Comparison of ENCODE assay signal across 13 cellular contexts in the genomic region with DNA sequence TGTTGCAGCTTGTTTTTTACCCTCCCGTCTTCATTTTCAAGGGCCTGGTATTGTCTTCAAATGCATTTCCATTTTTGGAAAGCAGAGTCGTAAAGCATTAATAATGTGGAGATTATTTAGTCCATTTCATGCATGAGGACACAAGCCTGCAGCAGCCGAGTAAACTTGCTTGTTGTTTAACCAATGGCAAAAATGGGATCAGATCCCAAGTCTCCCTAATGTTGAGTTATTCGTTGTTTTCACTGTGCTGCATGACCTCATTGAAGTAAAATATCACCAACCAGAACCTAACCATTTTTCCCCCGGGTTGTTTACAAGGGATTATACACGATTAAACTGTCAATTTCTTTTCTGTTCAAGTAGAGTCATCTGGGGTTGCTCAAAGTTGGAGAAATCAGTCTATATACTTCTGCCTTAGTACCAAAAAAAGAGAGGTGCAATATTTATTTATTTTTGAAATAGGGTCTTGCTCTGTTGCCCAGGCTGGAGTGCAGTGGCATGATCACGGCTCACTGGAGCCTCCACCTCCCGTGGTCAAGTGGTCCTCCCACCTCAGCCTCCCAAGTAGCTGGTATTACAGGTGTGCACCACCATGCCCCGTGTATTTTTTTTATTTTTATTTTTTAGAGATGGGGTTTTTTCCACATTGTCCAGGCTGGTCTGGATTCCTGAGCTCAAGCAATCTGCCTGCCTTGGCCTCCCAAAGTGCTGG. TPM values are rescaled to one million over a fixed set of nuclear protein-coding genes. Genes with fewer than 3 reads are reported as not detected.
DNase-seq lines count a peak whose midpoint lies in the region; ATAC-seq lines count a peak whose summit lies in the region.
"Had no signal": no experiment of that assay in that cellular context is flagged by ENCODE, and none has a peak within 500 bp of the region (broad histone marks: within the 10 kb centered on the region; RNA-seq: fewer than 3 reads in every experiment).

No MANE protein-coding gene starts in this region.

- H3K36me3 Mint-ChIP-seq in activated T-cell treated with anti-CD3 and anti-CD28 coated beads, Interleukin-2, amount 50 U/mL, for 72 hours (ENCODE audit: insufficient read depth in 2 of 2), result peaks cover 8 to 24% of the 10 kb centered on the region in 2 donors
- H3K36me3 Mint-ChIP-seq in stimulated activated effector memory CD8-positive, alpha-beta T cell treated with anti-CD3 and anti-CD28 coated beads, Interleukin-12 subunit alpha, Interleukin-12 subunit beta, amount 100 ng/mL, for 72 hours, result peaks cover 30% of the 10 kb centered on the region

- peaks cover 74% of the 10 kb centered on the region for H3K4me1 Mint-ChIP-seq in activated T-cell treated with anti-CD3 and anti-CD28 coated beads, Interleukin-2, amount 50 U/mL, for 72 hours (ENCODE audit: low read depth)
- peaks cover 67% of the 10 kb centered on the region for H3K4me1 Mint-ChIP-seq in stimulated activated effector memory CD8-positive, alpha-beta T cell treated with anti-CD3 and anti-CD28 coated beads, Interleukin-12 subunit alpha, Interleukin-12 subunit beta, amount 100 ng/mL, for 72 hours

- no peaks in the 10 kb centered on the region for H3K27me3 Mint-ChIP-seq in activated T-cell treated with anti-CD3 and anti-CD28 coated beads, Interleukin-2, amount 50 U/mL, for 72 hours (ENCODE audit: low read depth)

- ATAC-seq in activated T-cell treated with anti-CD3 and anti-CD28 coated beads, Interleukin-2, amount 50 U/mL, for 72 hours (replicated peaks in 1 of 2), result no peak
- ATAC-seq in stimulated activated effector memory CD8-positive, alpha-beta T cell treated with anti-CD3 and anti-CD28 coated beads, Interleukin-12 subunit alpha, Interleukin-12 subunit beta, amount 100 ng/mL, for 72 hours, result no peak

- DNase-seq in activated T-cell treated with anti-CD3 and anti-CD28 coated beads, Interleukin-2, amount 50 U/mL, for 72 hours, result no peak
- DNase-seq in activated T-cell treated with anti-CD3 and anti-CD28 coated beads, Interleukin-2, amount 50 U/mL, for 48 hours, result no peak
- peak; percentile 65 for DNase-seq in NCI-H2171 treated with DMSO at 0.1 percent for 48 hours (lab: John Stamatoyannopoulos, UW)
- peak; percentile 24 for DNase-seq in cerebellum (ENCODE audit: low spot score)
- DNase-seq in stimulated activated effector memory CD8-positive, alpha-beta T cell treated with anti-CD3 and anti-CD28 coated beads, Interleukin-12 subunit alpha, Interleukin-12 subunit beta, amount 100 ng/mL, for 72 hours (ENCODE audit: low spot score in 2 of 2), result no peak
- DNase-seq in NCI-H1436 (lab: John Stamatoyannopoulos, UW), result no peak
- no peak for DNase-seq in NCI-H345 treated with DMSO at 0.1 percent for 48 hours (lab: John Stamatoyannopoulos, UW; ENCODE audit: unreplicated experiment)
- DNase-seq in D341Med (ENCODE audit: low spot score), result no peak
- DNase-seq: activated effector memory CD4-positive, alpha-beta T cell treated with anti-CD3 and anti-CD28 coated beads, Interleukin-2, amount 50 U/mL, for 16 hours; central memory CD4-positive, alpha-beta T cell; stimulated activated CD4-positive, alpha-beta T cell treated with anti-CD3 and anti-CD28 coated beads, Interleukin-4, amount 100 ng/mL, for 24 hours; stomach had no signal

- H3K9me3 Mint-ChIP-seq in activated T-cell treated with anti-CD3 and anti-CD28 coated beads, Interleukin-2, amount 50 U/mL, for 72 hours, result no peaks in the 10 kb centered on the region
- no peaks in the 10 kb centered on the region for H3K9me3 Mint-ChIP-seq in stimulated activated effector memory CD8-positive, alpha-beta T cell treated with anti-CD3 and anti-CD28 coated beads, Interleukin-12 subunit alpha, Interleukin-12 subunit beta, amount 100 ng/mL, for 72 hours
- H3K9me3 Mint-ChIP-seq: mesothelial cell of epicardium had no signal

- H3K27ac Mint-ChIP-seq in activated T-cell treated with anti-CD3 and anti-CD28 coated beads, Interleukin-2, amount 50 U/mL, for 72 hours, result peak overlapping the region; percentile 60
- H3K27ac Mint-ChIP-seq in stimulated activated effector memory CD8-positive, alpha-beta T cell treated with anti-CD3 and anti-CD28 coated beads, Interleukin-12 subunit alpha, Interleukin-12 subunit beta, amount 100 ng/mL, for 72 hours, result peak overlapping the region; percentile 89

- peak overlapping the region; percentile 74 to 83 for H3K4me3 Mint-ChIP-seq in activated T-cell treated with anti-CD3 and anti-CD28 coated beads, Interleukin-2, amount 50 U/mL, for 72 hours
- H3K4me3 Mint-ChIP-seq in stimulated activated effector memory CD8-positive, alpha-beta T cell treated with anti-CD3 and anti-CD28 coated beads, Interleukin-12 subunit alpha, Interleukin-12 subunit beta, amount 100 ng/mL, for 72 hours, result peak overlapping the region; percentile 62

RNA-seq across cellular contexts. Expression of a gene that starts 12.4 kb away (rescaled TPM):
- 100 to 1,000 TPM; 185 to 224 TPM for total RNA-seq in activated T-cell treated with anti-CD3 and anti-CD28 coated beads, Interleukin-2, amount 50 U/mL, for 72 hours
- total RNA-seq in cerebellum, result 43.8 TPM

RNA-seq across cellular contexts. Expression of a gene that starts 30.7 kb away (rescaled TPM):
- 1 to 10 TPM; 5.9 to 8.7 TPM for total RNA-seq in activated T-cell treated with anti-CD3 and anti-CD28 coated beads, Interleukin-2, amount 50 U/mL, for 72 hours
- 2.8 TPM for total RNA-seq in cerebellum

RNA-seq across cellular contexts. Expression of a gene that starts 31.1 kb away (rescaled TPM):
- 10 to 100 TPM; 24.2 to 24.6 TPM for total RNA-seq in activated T-cell treated with anti-CD3 and anti-CD28 coated beads, Interleukin-2, amount 50 U/mL, for 72 hours
- total RNA-seq in cerebellum, result 12.4 TPM

Comparison
In these comparisons a context has a peak if more than half of its experiments do, and no peak if none do; other contexts are left out.
1. DNase-seq: peak in NCI-H2171 treated with DMSO at 0.1 percent for 48 hours (single experiment) and cerebellum (single experiment); none in activated T-cell treated with anti-CD3 and anti-CD28 coated beads, Interleukin-2, amount 50 U/mL, for 72 hours (0 of 2), activated T-cell treated with anti-CD3 and anti-CD28 coated beads, Interleukin-2, amount 50 U/mL, for 48 hours (0 of 2), stimulated activated effector memory CD8-positive, alpha-beta T cell treated with anti-CD3 and anti-CD28 coated beads, Interleukin-12 subunit alpha, Interleukin-12 subunit beta, amount 100 ng/mL, for 72 hours (0 of 2), NCI-H1436 (single experiment), NCI-H345 treated with DMSO at 0.1 percent for 48 hours (single experiment) and D341Med (single experiment).